ENCODE assay signal across 9 cellular contexts in the genomic region with DNA sequence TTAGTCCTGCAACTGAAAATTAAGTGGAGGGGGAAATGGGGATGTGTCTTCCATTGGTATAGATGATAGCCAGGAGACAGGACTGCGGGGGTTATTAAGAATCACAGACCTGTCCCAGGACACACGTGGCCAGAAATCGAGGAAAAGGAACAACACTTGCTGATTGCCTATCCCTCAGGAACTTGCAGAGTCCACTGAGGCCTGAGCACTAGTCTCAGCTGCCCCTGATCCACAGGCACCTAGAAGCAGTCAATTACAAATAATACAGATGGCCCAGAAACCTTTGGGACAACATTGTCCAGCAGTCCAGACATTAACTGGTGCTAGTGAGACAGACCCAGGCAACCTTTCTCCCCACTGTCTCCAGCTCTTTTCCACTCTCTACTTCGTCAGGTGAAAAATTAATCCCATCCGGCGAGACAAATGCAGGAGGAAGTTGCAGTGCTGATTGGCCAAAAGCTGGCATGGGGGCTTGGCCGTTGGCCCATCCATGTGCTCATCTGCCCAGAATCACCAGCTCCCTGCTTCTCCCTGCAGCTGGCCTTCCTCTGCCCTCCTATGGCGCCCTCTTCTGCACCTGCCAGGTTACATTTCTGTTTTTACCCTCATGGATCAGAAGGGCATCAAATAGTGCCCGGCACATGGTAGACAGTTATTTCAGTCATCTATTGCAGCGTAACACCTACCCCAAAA. TPM values are rescaled to one million over a fixed set of nuclear protein-coding genes. Genes with fewer than 3 reads are reported as not detected.
A peak's percentile ranks its signal among the peaks of the same experiment; 100 is the strongest.
DNase-seq lines count a peak whose midpoint lies in the region; ATAC-seq, FAIRE-seq and TF ChIP-seq lines count a peak whose summit lies in the region.
"Had no signal": no experiment of that assay in that cellular context is flagged by ENCODE, and none has a peak within 500 bp of the region (broad histone marks: within the 10 kb centered on the region; RNA-seq: fewer than 3 reads in every experiment).

No MANE protein-coding gene starts in this region.

- no peaks in the 10 kb centered on the region for H3K27me3 ChIP-seq in thyroid gland
- H3K27me3 ChIP-seq: ovary had no signal

- H3K4me1 ChIP-seq in kidney (ENCODE audit: control insufficient read depth in 1 of 2, insufficient read depth in 1 of 2, low read depth in 1 of 2, low read length in 2 of 2) (peaks cover 22 to 23% of the 10 kb centered on the region in 2 donors), thyroid gland (peaks cover 28 to 38% of the 10 kb centered on the region in 2 donors)

- H3K9me3 ChIP-seq in kidney (ENCODE audit: control insufficient read depth in 1 of 2, low read length in 2 of 2), result no peaks in the 10 kb centered on the region
- no peaks in the 10 kb centered on the region for H3K9me3 ChIP-seq in thyroid gland
- H3K9me3 ChIP-seq: ovary had no signal

- no peak overlapping the region for H3K9ac ChIP-seq in kidney (ENCODE audit: low read length in 2 of 2)

- TF ChIP-seq CTCF in kidney (IDR thresholded peaks at IDR 0.05; ENCODE audit: borderline replicate concordance, extremely low read depth, insufficient read depth) (peak; percentile 56), thyroid gland (IDR thresholded peaks at IDR 0.05) (peak in 4 of 6 experiments; percentile 36 to 50 (median 40))

- TF ChIP-seq POLR2A in thyroid gland (IDR thresholded peaks at IDR 0.05), result no peak

- FAIRE-seq in kidney (lab: Jason Lieb, UNC), result no peak

- intact Hi-C loops in Right ventricle myocardium inferior (cut with DNase I) (loop anchor here (2.0 kb wide), 1 partner anchor 90 kb away; no protein-coding TSS in a partner anchor), cardiac septum (cut with DNase I) (loop anchor here (5.0 kb wide), 1 partner anchor 52 kb away; no protein-coding TSS in a partner anchor), kidney (cut with DNase I) (no loop called here), thyroid gland (cut with DNase I) (no loop called here)

- H3K27ac ChIP-seq in kidney (ENCODE audit: low read depth in 2 of 2, low read length in 2 of 2) (no peak overlapping the region), thyroid gland (peak overlapping the region; percentile 66 to 95 (median 84))

- DNase-seq in Right ventricle myocardium inferior (ENCODE audit: missing footprints) (peak; percentile 80), cardiac septum (ENCODE audit: low spot score) (no peak), NCI-H524 (lab: John Stamatoyannopoulos, UW) (peak; percentile 52 to 76), kidney (peak; percentile 80), thyroid gland (peak; percentile 61 to 65)
- DNase-seq in activated naive CD4-positive, alpha-beta T cell treated with Interleukin-2 at 50 U/mL for 16 hours, result peak; percentile 44

- WGBS in thyroid gland, 2 donors, result 70 to 75% methylated on average over 10 of the region's 10 CpGs

- no peak for ATAC-seq in Right ventricle myocardium inferior
- ATAC-seq in HG03095 (IDR thresholded peaks at IDR 0.05; ENCODE audit: unreplicated experiment), result no peak
- no peak for ATAC-seq in HG03432 (IDR thresholded peaks at IDR 0.05; ENCODE audit: unreplicated experiment)

- no peaks in the 10 kb centered on the region for H3K36me3 ChIP-seq in kidney (ENCODE audit: control insufficient read depth in 1 of 2, insufficient read depth in 2 of 2, low read length in 2 of 2)
- no peaks in the 10 kb centered on the region for H3K36me3 ChIP-seq in thyroid gland
- H3K36me3 ChIP-seq: ovary had no signal

- H3K4me3 ChIP-seq in kidney (ENCODE audit: low read length in 2 of 2) (no peak overlapping the region), thyroid gland (replicated peaks in 1 of 3) (no peak overlapping the region)
- H3K4me3 ChIP-seq: ovary had no signal

RNA-seq across cellular contexts. Expression of a gene that starts 3.5 kb away (rescaled TPM):
- total RNA-seq in Right ventricle myocardium inferior, result 43.6 TPM
- 35.7 TPM for total RNA-seq in cardiac septum
- total RNA-seq in kidney, result 163 TPM
- 33.0 TPM for polyA plus RNA-seq in kidney (ENCODE audit: insufficient read depth, low read depth, low replicate concordance)
- total RNA-seq in thyroid gland, result 100 to 1,000 TPM in 3 of 4 donors, 10 to 100 TPM in 1; 88.3 to 119 (median 103) TPM

Comparison
In these comparisons a context has a peak if more than half of its experiments do, and no peak if none do; other contexts are left out.
1. H3K27ac ChIP-seq: peak in thyroid gland (3 of 3); none in kidney (0 of 2).
2. intact Hi-C loops: an anchor here in Right ventricle myocardium inferior (2.0 kb wide) and cardiac septum (5.0 kb wide); none called in kidney and thyroid gland.